8 cellular contexts compared by ENCODE assay signal in the genomic region with DNA sequence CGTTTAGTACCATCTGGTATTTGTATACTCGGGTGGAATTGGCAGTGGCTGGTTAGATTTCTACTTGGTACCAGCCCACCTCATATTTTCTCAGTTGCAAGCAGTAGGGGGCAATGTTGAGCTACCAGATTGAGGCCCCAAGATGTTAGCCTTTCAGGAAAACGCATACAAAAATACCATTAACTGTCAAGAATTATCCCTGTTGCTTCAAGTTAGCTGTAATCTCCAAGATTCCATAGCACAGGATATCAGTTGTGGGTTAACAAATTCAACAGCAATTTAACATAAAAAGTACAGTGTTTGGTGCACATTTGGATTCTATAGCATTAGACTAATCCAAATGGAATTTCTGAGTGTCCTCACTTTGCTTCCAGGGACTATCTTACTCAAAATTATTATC.
DNase-seq lines count a peak whose midpoint lies in the region; ATAC-seq, FAIRE-seq and TF ChIP-seq lines count a peak whose summit lies in the region.

No MANE protein-coding gene starts in this region.

- POLR2A ChIA-PET in CD4-positive, alpha-beta memory T cell (lab: Charles Lee; ENCODE audit: partially characterized antibody) = no interaction called here

- no peaks in the 10 kb centered on the region for H3K9me3 ChIP-seq in CD4-positive, alpha-beta memory T cell (ENCODE audit: control insufficient read depth in 1 of 2, low read length in 2 of 2)

- peak; percentile 82 for TF ChIP-seq CTCF in fibroblast of pulmonary artery (IDR thresholded peaks at IDR 0.05; ENCODE audit: low read length, missing control alignments)

- CTCF ChIA-PET in CD4-positive, alpha-beta memory T cell (lab: Charles Lee; ENCODE audit: partially characterized antibody) = interaction anchor here (1.0 to 1.3 kb wide), 5 partner anchors 11 to 1252 kb away, joined by 3 to 4 read pairs (median 3); no protein-coding TSS in a partner anchor

- H3K27ac Mint-ChIP-seq in CD4-positive, alpha-beta memory T cell = peak overlapping the region in 5 of 7 donors; percentile 18 to 84 (median 43)

- H3K4me3 ChIP-seq in CD4-positive, alpha-beta memory T cell (ENCODE audit: low read length in 2 of 2) = no peak overlapping the region
- no peak overlapping the region for H3K4me3 ChIP-seq in fibroblast of pulmonary artery (replicated peaks; ENCODE audit: low read depth, low read length)

- H3K36me3 ChIP-seq in CD4-positive, alpha-beta memory T cell (ENCODE audit: insufficient read depth, low read length) = no peaks in the 10 kb centered on the region

- DNase-seq in CD4-positive, alpha-beta memory T cell = peak in 4 of 5 donors; percentile 38 to 51 (median 43)
- DNase-seq in H54 (ENCODE audit: insufficient read length, low spot score) (no peak), NCI-H69 (lab: John Stamatoyannopoulos, UW) (peak; percentile 61), fibroblast of pulmonary artery (ENCODE audit: low read depth) (peak; percentile 86), non-pigmented ciliary epithelial cell (ENCODE audit: low read depth) (peak; percentile 27)
- peak; percentile 15 for DNase-seq in activated CD8-positive, alpha-beta memory T cell treated with anti-CD3 and anti-CD28 coated beads, Interleukin-2, amount 50 U/mL, for 24 hours (ENCODE audit: extremely low read depth)

- ATAC-seq in GM21576 (IDR thresholded peaks at IDR 0.05; ENCODE audit: unreplicated experiment) (no peak), HG03432 (IDR thresholded peaks at IDR 0.05; ENCODE audit: unreplicated experiment) (no peak)

- no peaks in the 10 kb centered on the region for H3K4me1 ChIP-seq in CD4-positive, alpha-beta memory T cell (ENCODE audit: insufficient read depth, low read length)

- no peaks in the 10 kb centered on the region for H3K27me3 Mint-ChIP-seq in CD4-positive, alpha-beta memory T cell

- no peak for TF ChIP-seq POLR2A in H54 (IDR thresholded peaks at IDR 0.05; ENCODE audit: low read depth, low read length)

- H3K4me3 Mint-ChIP-seq in CD4-positive, alpha-beta memory T cell = peak overlapping the region in 2 of 8 donors; percentile 17 to 33

- peaks cover 14 to 21% of the 10 kb centered on the region in 2 donors for H3K36me3 Mint-ChIP-seq in CD4-positive, alpha-beta memory T cell

- no peaks in the 10 kb centered on the region for H3K27me3 ChIP-seq in CD4-positive, alpha-beta memory T cell (ENCODE audit: insufficient read depth, low read length)

- no peak overlapping the region for H3K27ac ChIP-seq in CD4-positive, alpha-beta memory T cell (ENCODE audit: low read depth, low read length)

- H3K9me3 Mint-ChIP-seq in CD4-positive, alpha-beta memory T cell = no peaks in the 10 kb centered on the region

- FAIRE-seq in H54 (lab: Jason Lieb, UNC) = peak; percentile 97

- intact Hi-C loops in CD4-positive, alpha-beta memory T cell (cut with micrococcal nuclease) = loop anchor here (5.0 kb wide), 1 partner anchor 1950 kb away; no protein-coding TSS in a partner anchor

- H3K4me1 Mint-ChIP-seq in CD4-positive, alpha-beta memory T cell = peaks cover 4 to 11% (median 5%) of the 10 kb centered on the region in 4 donors
